ENCODE assay signal across 27 cellular contexts in genomic region chr19:19181614-19182013, GRCh38. TPM values are rescaled to one million over a fixed set of nuclear protein-coding genes. Genes with fewer than 3 reads are reported as not detected.
"Had no signal": no experiment of that assay in that cellular context is flagged by ENCODE, and none has a peak within 500 bp of the region (broad histone marks: within the 10 kb centered on the region; RNA-seq: fewer than 3 reads in every experiment).

No MANE protein-coding gene starts in this region.

- H3K4me3 ChIP-seq: coronary artery, heart left ventricle, lung, neural progenitor cell, sigmoid colon, skin epidermis, suprapubic skin, thyroid gland, upper lobe of left lung, uterus had no signal

- H3K27ac Mint-ChIP-seq: natural killer cell treated with Interleukin-12 subunit alpha and Interleukin-12 subunit beta and Interleukin-15 and Interleukin-18, amount 100 ng/mL, for 72 hours; neural progenitor cell had no signal

- H3K4me1 Mint-ChIP-seq: neural progenitor cell had no signal

- H3K4me3 Mint-ChIP-seq: natural killer cell treated with Interleukin-12 subunit alpha and Interleukin-12 subunit beta and Interleukin-15 and Interleukin-18, amount 100 ng/mL, for 72 hours; neural progenitor cell had no signal

- H3K36me3 ChIP-seq: neural progenitor cell, uterus had no signal

- H3K9me3 ChIP-seq: sigmoid colon, suprapubic skin, thyroid gland, uterus had no signal

- H3K4me2 ChIP-seq: neural progenitor cell had no signal

- DNase-seq: effector CD8-positive, alpha-beta T cell; heart left ventricle; hippocampal formation; left colon; left ventricle myocardium superior; mesenchymal stem cell; midbrain; occipital lobe; sigmoid colon; stimulated activated CD4-positive, alpha-beta T cell treated with anti-CD3 and anti-CD28 coated beads, Interleukin-2, amount 100 ng/mL, for 48 hours; stimulated activated naive CD4-positive, alpha-beta T cell treated with Interleukin-2 at 50 U/mL for 16 hours; thyroid gland; upper lobe of left lung; uterus had no signal

- ATAC-seq: esophagus mucosa; heart left ventricle; left colon; left ventricle myocardium superior; natural killer cell treated with Interleukin-12 subunit alpha and Interleukin-12 subunit beta and Interleukin-15 and Interleukin-18, amount 100 ng/mL, for 72 hours had no signal

- H3K27me3 ChIP-seq: heart left ventricle, neural progenitor cell, sigmoid colon, suprapubic skin, thyroid gland, upper lobe of left lung, uterus had no signal

- H3K4me1 ChIP-seq: heart left ventricle, neural progenitor cell, sigmoid colon, suprapubic skin, thyroid gland, uterus had no signal

- H3K9me3 Mint-ChIP-seq: natural killer cell treated with Interleukin-12 subunit alpha and Interleukin-12 subunit beta and Interleukin-15 and Interleukin-18, amount 100 ng/mL, for 72 hours; neural progenitor cell had no signal

- H3K27me3 Mint-ChIP-seq: natural killer cell treated with Interleukin-12 subunit alpha and Interleukin-12 subunit beta and Interleukin-15 and Interleukin-18, amount 100 ng/mL, for 72 hours had no signal

- H2AFZ ChIP-seq: neural progenitor cell had no signal

- FAIRE-seq: endometrium, frontal cortex had no signal

- H3K27ac ChIP-seq: coronary artery, heart left ventricle, neural progenitor cell, sigmoid colon, skin epidermis, suprapubic skin, thyroid gland, uterus had no signal

RNA-seq across cellular contexts. Expression of gene MEF2B, which starts 11.6 kb away (rescaled TPM):
- total RNA-seq: dermis microvascular lymphatic vessel endothelial cell, frontal cortex, glomerular endothelial cell, left ventricle myocardium superior, occipital lobe, sigmoid colon had no signal

RNA-seq across cellular contexts. Expression of gene NCAN, which starts 30.1 kb away (rescaled TPM):
- total RNA-seq: esophagus mucosa; glomerular endothelial cell; heart left ventricle; left colon; left ventricle myocardium superior; natural killer cell treated with Interleukin-12 subunit alpha and Interleukin-12 subunit beta and Interleukin-15 and Interleukin-18, amount 100 ng/mL, for 72 hours; pulmonary artery endothelial cell; suprapubic skin had no signal
- polyA plus RNA-seq: fibroblast of lung, heart left ventricle had no signal
